ENCODE assay signal across 9 cellular contexts in the genomic region with DNA sequence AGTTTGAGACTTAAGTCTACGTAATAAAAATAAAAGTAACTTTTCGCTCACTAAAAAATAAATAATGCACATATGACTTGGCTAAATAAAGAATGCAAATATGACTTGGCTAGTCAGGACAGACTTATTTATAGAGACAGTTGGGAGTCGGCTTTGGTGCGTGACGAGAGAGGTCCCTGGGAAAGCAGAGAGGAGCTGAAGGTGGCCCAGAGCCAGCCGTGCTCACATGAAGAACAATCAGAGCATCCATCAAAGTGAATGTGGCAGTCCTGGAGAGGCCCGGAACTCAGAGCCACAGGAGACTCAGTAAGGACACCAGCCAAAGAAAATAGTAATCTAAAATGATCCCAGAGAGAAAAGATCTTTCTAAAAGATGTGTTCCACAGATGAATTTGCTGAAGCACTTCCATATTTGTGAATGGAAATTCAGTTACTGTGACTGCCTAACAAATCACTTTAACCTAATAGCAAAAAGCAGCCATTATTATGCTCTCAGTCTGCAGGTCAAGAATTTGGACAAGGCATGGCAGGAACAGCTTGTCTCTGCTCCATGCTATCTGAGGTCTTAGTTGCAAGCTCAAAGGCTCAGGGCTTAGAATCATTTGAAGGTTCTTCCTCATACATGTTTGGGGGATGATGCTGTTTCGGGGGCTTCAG. TPM values are rescaled to one million over a fixed set of nuclear protein-coding genes. Genes with fewer than 3 reads are reported as not detected.
DNase-seq lines count a peak whose midpoint lies in the region; ATAC-seq and TF ChIP-seq lines count a peak whose summit lies in the region.
"Had no signal": no experiment of that assay in that cellular context is flagged by ENCODE, and none has a peak within 500 bp of the region (broad histone marks: within the 10 kb centered on the region; RNA-seq: fewer than 3 reads in every experiment).

No MANE protein-coding gene starts in this region.

- H3K27me3 ChIP-seq in adrenal gland (no peaks in the 10 kb centered on the region), foreskin keratinocyte (peaks cover 19% of the 10 kb centered on the region)

- H3K36me3 ChIP-seq in adrenal gland (replicated peaks in 1 of 2): no peaks in the 10 kb centered on the region

- H3K4me1 ChIP-seq in adrenal gland (replicated peaks in 1 of 2) (peaks cover 6 to 17% of the 10 kb centered on the region in 2 donors), foreskin keratinocyte (no peaks in the 10 kb centered on the region)

- ATAC-seq in left ventricle myocardium superior (peak; percentile 88), foreskin keratinocyte (no peak), HG03378 (IDR thresholded peaks at IDR 0.05; ENCODE audit: unreplicated experiment) (no peak)

- H3K9me3 ChIP-seq in adrenal gland (replicated peaks in 1 of 3): no peaks in the 10 kb centered on the region

- DNase-seq in HCEC 1CT (peak; percentile 60), adrenal gland (peak; percentile 67 to 96 (median 80)), left ventricle myocardium superior (peak; percentile 84), stromal cell of bone marrow (ENCODE audit: low read depth) (peak; percentile 92), foreskin keratinocyte (no peak)
- no peak for DNase-seq in activated effector memory CD4-positive, alpha-beta T cell treated with Interleukin-2 at 50 U/mL for 16 hours
- no peak for DNase-seq in activated T-cell treated with anti-CD3 and anti-CD28 coated beads, Interleukin-2, amount 50 U/mL, for 1 hour

- intact Hi-C loops in adrenal gland (cut with DNase I) (no loop called here), left ventricle myocardium superior (cut with micrococcal nuclease) (no loop called here)

- WGBS in adrenal gland, 4 donors: 23 to 28% (median 26%) methylated on average over 8 of the region's 8 CpGs

- TF ChIP-seq CTCF in adrenal gland (IDR thresholded peaks at IDR 0.05): no peak
- TF ChIP-seq CTCF in foreskin keratinocyte (conservative IDR thresholded peaks at IDR 0.05): no peak

- TF ChIP-seq POLR2A in adrenal gland (IDR thresholded peaks at IDR 0.05): no peak

- H3K27ac ChIP-seq in adrenal gland (peak overlapping the region in 3 of 5 donors; percentile 45 to 85 (median 68)), foreskin keratinocyte (no peak overlapping the region)
- H3K27ac ChIP-seq: RWPE1 had no signal

- H3K4me3 ChIP-seq in adrenal gland: no peak overlapping the region

RNA-seq across cellular contexts. Expression of gene CWC15, which starts 34.8 kb away (rescaled TPM):
- 10 to 100 TPM; 21.6 to 93.4 (median 53.9) TPM for total RNA-seq in adrenal gland
- polyA plus RNA-seq in adrenal gland: 100 to 1,000 TPM in 2 of 3 donors, 10 to 100 TPM in 1; 80.7 to 218 (median 162) TPM
- 80.3 TPM for total RNA-seq in left ventricle myocardium superior
- total RNA-seq in foreskin keratinocyte: 52.9 and 53.0 TPM in 2 replicates
- polyA plus RNA-seq in foreskin keratinocyte: 85.2 and 95.4 TPM in 2 replicates

RNA-seq across cellular contexts. Expression of gene KDM4D, which starts 35.0 kb away (rescaled TPM):
- 1 to 10 TPM in 5 of 8 donors, under 1 TPM in 3; 0.84 to 2.4 (median 1.2) TPM for total RNA-seq in adrenal gland
- polyA plus RNA-seq in adrenal gland: 1 to 10 TPM in 1 of 3 donors, under 1 TPM in 2; 0.40 to 2.0 (median 0.47) TPM
- total RNA-seq in left ventricle myocardium superior: 0.59 TPM
- 0.99 and 1.1 TPM in 2 replicates for total RNA-seq in foreskin keratinocyte
- 0.76 and 0.82 TPM in 2 replicates for polyA plus RNA-seq in foreskin keratinocyte

Comparison
In these comparisons a context has a peak if more than half of its experiments do, and no peak if none do; other contexts are left out.
1. DNase-seq: peak in HCEC 1CT (single experiment), adrenal gland (7 of 7), left ventricle myocardium superior (single experiment) and stromal cell of bone marrow (single experiment); none in activated effector memory CD4-positive, alpha-beta T cell treated with Interleukin-2 at 50 U/mL for 16 hours (single experiment), foreskin keratinocyte (0 of 2) and activated T-cell treated with anti-CD3 and anti-CD28 coated beads, Interleukin-2, amount 50 U/mL, for 1 hour (single experiment).